ENCODE assay signal across 29 cellular contexts in the genomic region with DNA sequence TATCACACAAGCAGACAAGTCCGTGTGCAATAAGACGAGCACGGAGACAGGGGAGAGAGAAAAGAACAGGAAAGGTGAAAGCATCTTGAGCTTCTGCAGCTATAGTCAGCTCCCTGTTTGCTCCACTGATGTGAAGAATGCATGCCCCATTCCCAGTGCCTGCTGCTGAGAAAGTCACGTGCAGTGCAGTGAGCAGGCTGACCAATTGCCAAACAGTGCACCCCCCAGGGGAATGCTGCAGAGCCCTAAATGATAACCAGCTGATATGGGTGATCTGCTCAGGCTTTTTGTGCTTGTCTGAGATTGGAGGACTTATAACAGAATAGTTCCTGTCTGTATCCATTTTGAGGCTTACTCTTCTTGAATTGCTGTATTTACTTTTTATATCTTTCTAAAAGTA.
DNase-seq lines count a peak whose midpoint lies in the region; ATAC-seq and TF ChIP-seq lines count a peak whose summit lies in the region.
"Had no signal": no experiment of that assay in that cellular context is flagged by ENCODE, and none has a peak within 500 bp of the region (broad histone marks: within the 10 kb centered on the region; RNA-seq: fewer than 3 reads in every experiment).

No MANE protein-coding gene starts in this region.

- H3K27ac Mint-ChIP-seq in GM23338: no peak overlapping the region
- H3K27ac Mint-ChIP-seq: activated CD4-positive, alpha-beta T cell treated with anti-CD3 and anti-CD28 coated beads, Interleukin-2, amount 10 ng/mL, durations not matched to agents 24 days and 14 days; activated naive CD8-positive, alpha-beta T cell; CD8-positive, alpha-beta memory T cell; H9; nephron; stimulated activated naive CD8-positive, alpha-beta T cell treated with anti-CD3 and anti-CD28 coated beads, Interleukin-15, Interleukin-2, amounts not matched to agents 100 ng/mL and 50 ng/mL, for 24 hours had no signal

- DNase-seq in GM23338 (ENCODE audit: low spot score) (peak; percentile 23), astrocyte of the hippocampus (ENCODE audit: low read depth, low spot score) (peak; percentile 13), iPS-NIHi7 (ENCODE audit: extremely low spot score) (peak; percentile 37), sciatic nerve (ENCODE audit: low spot score) (no peak), D341Med (ENCODE audit: low spot score) (no peak), OCI-M1 (lab: John Stamatoyannopoulos, UW) (no peak), HK-2 (ENCODE audit: unreplicated experiment) (no peak)
- DNase-seq: activated CD4-positive, alpha-beta T cell treated with anti-CD3 and anti-CD28 coated beads, Interleukin-2, amount 10 ng/mL, durations not matched to agents 24 days and 14 days; CD8-positive, alpha-beta memory T cell; H9; KG1; left cardiac atrium; NCI-H1105; NCI-H187 treated with DMSO at 0.1 percent for 48 hours; NCI-H2227 treated with DMSO at 0.1 percent for 48 hours; NCI-H526; NK-92 treated with Interleukin-12 subunit alpha and Interleukin-12 subunit beta, amount 100 ng/mL, for 24 hours; ovary; Right ventricle myocardium superior; spleen; stimulated activated CD4-positive, alpha-beta T cell treated with anti-CD3 and anti-CD28 coated beads, Interleukin-2, amount 100 ng/mL, for 24 hours; T1000 had no signal

- H3K36me3 ChIP-seq in GM23338 (ENCODE audit: insufficient read depth): no peaks in the 10 kb centered on the region
- H3K36me3 ChIP-seq: heart right ventricle, ovary, right atrium auricular region, spleen had no signal

- no peak for TF ChIP-seq CTCF in GM23338 (conservative IDR thresholded peaks at IDR 0.05; ENCODE audit: low read depth in 2 of 2)

- H3K36me3 Mint-ChIP-seq in GM23338 (ENCODE audit: low read depth): peaks cover 3% of the 10 kb centered on the region; the same call in 2 of the 3 replicates
- H3K36me3 Mint-ChIP-seq: activated naive CD8-positive, alpha-beta T cell; CD8-positive, alpha-beta memory T cell had no signal

- no peak overlapping the region for H3K4me2 ChIP-seq in GM23338

- no peaks in the 10 kb centered on the region; the same call in none of the 2 replicates for H3K4me1 ChIP-seq in GM23338 (ENCODE audit: insufficient read depth)
- H3K4me1 ChIP-seq: right atrium auricular region, spleen had no signal

- H3K4me3 Mint-ChIP-seq in GM23338: no peak overlapping the region
- H3K4me3 Mint-ChIP-seq: activated CD4-positive, alpha-beta T cell treated with anti-CD3 and anti-CD28 coated beads, Interleukin-2, amount 10 ng/mL, durations not matched to agents 24 days and 14 days; activated naive CD8-positive, alpha-beta T cell; CD8-positive, alpha-beta memory T cell; H9; nephron; stimulated activated naive CD8-positive, alpha-beta T cell treated with anti-CD3 and anti-CD28 coated beads, Interleukin-15, Interleukin-2, amounts not matched to agents 100 ng/mL and 50 ng/mL, for 24 hours had no signal

- H3F3A ChIP-seq in GM23338 (replicated peaks; ENCODE audit: low read depth): no peaks in the 10 kb centered on the region

- H3K4me3 ChIP-seq in GM23338: no peak overlapping the region
- H3K4me3 ChIP-seq: coronary artery, heart right ventricle, ovary, right atrium auricular region, spleen had no signal

- no peaks in the 10 kb centered on the region for H4K20me1 ChIP-seq in GM23338 (replicated peaks; ENCODE audit: insufficient read depth)

- ATAC-seq in GM23338 (peak; percentile 56; the same call in 2 of the 3 replicates), sciatic nerve (peak; percentile 44)
- ATAC-seq: left cardiac atrium had no signal

- peaks cover 19% of the 10 kb centered on the region for H3K4me1 Mint-ChIP-seq in GM23338
- H3K4me1 Mint-ChIP-seq: activated CD4-positive, alpha-beta T cell treated with anti-CD3 and anti-CD28 coated beads, Interleukin-2, amount 10 ng/mL, durations not matched to agents 24 days and 14 days; CD8-positive, alpha-beta memory T cell; nephron had no signal

- no peaks in the 10 kb centered on the region for H3K9me2 ChIP-seq in GM23338 (ENCODE audit: insufficient read depth)

- H3K79me2 ChIP-seq in GM23338 (replicated peaks; ENCODE audit: insufficient read depth): no peaks in the 10 kb centered on the region

- H3K27me3 ChIP-seq in GM23338 (ENCODE audit: insufficient read depth): no peaks in the 10 kb centered on the region
- H3K27me3 ChIP-seq: heart right ventricle, ovary, right atrium auricular region, spleen had no signal

- intact Hi-C loops in sciatic nerve (cut with DNase I): no loop called here

- H3K27me3 Mint-ChIP-seq in GM23338 (ENCODE audit: insufficient read depth, low read depth, poor library complexity): peaks cover 5% of the 10 kb centered on the region
- H3K27me3 Mint-ChIP-seq: activated CD4-positive, alpha-beta T cell treated with anti-CD3 and anti-CD28 coated beads, Interleukin-2, amount 10 ng/mL, durations not matched to agents 24 days and 14 days; activated naive CD8-positive, alpha-beta T cell; CD8-positive, alpha-beta memory T cell; stimulated activated naive CD8-positive, alpha-beta T cell treated with anti-CD3 and anti-CD28 coated beads, Interleukin-15, Interleukin-2, amounts not matched to agents 100 ng/mL and 50 ng/mL, for 24 hours had no signal

- H3K27ac ChIP-seq in GM23338 (ENCODE audit: low read depth): no peak overlapping the region
- H3K27ac ChIP-seq: coronary artery, heart right ventricle, HL-60, ovary, right atrium auricular region, spleen had no signal

- peaks cover 6% of the 10 kb centered on the region for H3K9me3 Mint-ChIP-seq in GM23338
- H3K9me3 Mint-ChIP-seq: stimulated activated naive CD8-positive, alpha-beta T cell treated with anti-CD3 and anti-CD28 coated beads, Interleukin-15, Interleukin-2, amounts not matched to agents 100 ng/mL and 50 ng/mL, for 24 hours had no signal

- no peak overlapping the region for H2AFZ ChIP-seq in GM23338

TF ChIP-seq in GM23338, 12 proteins besides CTCF, POLR2A, EP300 and RAD21 (continues in another document):
- TF ChIP-seq POLR2AphosphoS5 (IDR thresholded peaks at IDR 0.05; ENCODE audit: low read depth): no peak
- no peak for TF ChIP-seq ZNF331 (CRISPR knock-in tag; IDR thresholded peaks at IDR 0.05; ENCODE audit: low read depth)
- TF ChIP-seq, protein P1, sequence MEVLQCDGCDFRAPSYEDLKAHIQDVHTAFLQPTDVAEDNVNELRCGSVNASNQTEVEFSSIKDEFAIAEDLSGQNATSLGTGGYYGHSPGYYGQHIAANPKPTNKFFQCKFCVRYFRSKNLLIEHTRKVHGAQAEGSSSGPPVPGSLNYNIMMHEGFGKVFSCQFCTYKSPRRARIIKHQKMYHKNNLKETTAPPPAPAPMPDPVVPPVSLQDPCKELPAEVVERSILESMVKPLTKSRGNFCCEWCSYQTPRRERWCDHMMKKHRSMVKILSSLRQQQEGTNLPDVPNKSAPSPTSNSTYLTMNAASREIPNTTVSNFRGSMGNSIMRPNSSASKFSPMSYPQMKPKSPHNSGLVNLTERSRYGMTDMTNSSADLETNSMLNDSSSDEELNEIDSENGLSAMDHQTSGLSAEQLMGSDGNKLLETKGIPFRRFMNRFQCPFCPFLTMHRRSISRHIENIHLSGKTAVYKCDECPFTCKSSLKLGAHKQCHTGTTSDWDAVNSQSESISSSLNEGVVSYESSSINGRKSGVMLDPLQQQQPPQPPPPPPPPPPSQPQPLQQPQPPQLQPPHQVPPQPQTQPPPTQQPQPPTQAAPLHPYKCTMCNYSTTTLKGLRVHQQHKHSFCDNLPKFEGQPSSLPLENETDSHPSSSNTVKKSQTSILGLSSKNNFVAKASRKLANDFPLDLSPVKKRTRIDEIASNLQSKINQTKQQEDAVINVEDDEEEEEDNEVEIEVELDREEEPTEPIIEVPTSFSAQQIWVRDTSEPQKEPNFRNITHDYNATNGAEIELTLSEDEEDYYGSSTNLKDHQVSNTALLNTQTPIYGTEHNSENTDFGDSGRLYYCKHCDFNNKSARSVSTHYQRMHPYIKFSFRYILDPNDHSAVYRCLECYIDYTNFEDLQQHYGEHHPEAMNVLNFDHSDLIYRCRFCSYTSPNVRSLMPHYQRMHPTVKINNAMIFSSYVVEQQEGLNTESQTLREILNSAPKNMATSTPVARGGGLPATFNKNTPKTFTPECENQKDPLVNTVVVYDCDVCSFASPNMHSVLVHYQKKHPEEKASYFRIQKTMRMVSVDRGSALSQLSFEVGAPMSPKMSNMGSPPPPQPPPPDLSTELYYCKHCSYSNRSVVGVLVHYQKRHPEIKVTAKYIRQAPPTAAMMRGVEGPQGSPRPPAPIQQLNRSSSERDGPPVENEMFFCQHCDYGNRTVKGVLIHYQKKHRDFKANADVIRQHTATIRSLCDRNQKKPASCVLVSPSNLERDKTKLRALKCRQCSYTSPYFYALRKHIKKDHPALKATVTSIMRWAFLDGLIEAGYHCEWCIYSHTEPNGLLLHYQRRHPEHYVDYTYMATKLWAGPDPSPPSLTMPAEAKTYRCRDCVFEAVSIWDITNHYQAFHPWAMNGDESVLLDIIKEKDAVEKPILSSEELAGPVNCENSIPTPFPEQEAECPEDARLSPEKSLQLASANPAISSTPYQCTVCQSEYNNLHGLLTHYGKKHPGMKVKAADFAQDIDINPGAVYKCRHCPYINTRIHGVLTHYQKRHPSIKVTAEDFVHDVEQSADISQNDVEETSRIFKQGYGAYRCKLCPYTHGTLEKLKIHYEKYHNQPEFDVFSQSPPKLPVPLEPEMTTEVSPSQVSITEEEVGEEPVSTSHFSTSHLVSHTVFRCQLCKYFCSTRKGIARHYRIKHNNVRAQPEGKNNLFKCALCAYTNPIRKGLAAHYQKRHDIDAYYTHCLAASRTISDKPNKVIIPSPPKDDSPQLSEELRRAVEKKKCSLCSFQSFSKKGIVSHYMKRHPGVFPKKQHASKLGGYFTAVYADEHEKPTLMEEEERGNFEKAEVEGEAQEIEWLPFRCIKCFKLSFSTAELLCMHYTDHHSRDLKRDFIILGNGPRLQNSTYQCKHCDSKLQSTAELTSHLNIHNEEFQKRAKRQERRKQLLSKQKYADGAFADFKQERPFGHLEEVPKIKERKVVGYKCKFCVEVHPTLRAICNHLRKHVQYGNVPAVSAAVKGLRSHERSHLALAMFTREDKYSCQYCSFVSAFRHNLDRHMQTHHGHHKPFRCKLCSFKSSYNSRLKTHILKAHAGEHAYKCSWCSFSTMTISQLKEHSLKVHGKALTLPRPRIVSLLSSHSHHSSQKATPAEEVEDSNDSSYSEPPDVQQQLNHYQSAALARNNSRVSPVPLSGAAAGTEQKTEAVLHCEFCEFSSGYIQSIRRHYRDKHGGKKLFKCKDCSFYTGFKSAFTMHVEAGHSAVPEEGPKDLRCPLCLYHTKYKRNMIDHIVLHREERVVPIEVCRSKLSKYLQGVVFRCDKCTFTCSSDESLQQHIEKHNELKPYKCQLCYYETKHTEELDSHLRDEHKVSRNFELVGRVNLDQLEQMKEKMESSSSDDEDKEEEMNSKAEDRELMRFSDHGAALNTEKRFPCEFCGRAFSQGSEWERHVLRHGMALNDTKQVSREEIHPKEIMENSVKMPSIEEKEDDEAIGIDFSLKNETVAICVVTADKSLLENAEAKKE (CRISPR knock-in tag; IDR thresholded peaks at IDR 0.05): no peak
- no peak for TF ChIP-seq CREB1 (CRISPR knock-in tag; IDR thresholded peaks at IDR 0.05; ENCODE audit: low read depth)
- TF ChIP-seq JUNB (IDR thresholded peaks at IDR 0.05; ENCODE audit: unreplicated experiment): no peak
- TF ChIP-seq EZH2phosphoT487 (IDR thresholded peaks at IDR 0.05; ENCODE audit: unreplicated experiment): no peak

Comparison
In these comparisons a context has a peak if more than half of its experiments do, and no peak if none do; other contexts are left out.
1. DNase-seq: peak in GM23338 (single experiment), astrocyte of the hippocampus (single experiment) and iPS-NIHi7 (single experiment); none in sciatic nerve (single experiment), D341Med (single experiment), OCI-M1 (single experiment) and HK-2 (single experiment).